ENCODE assay signal across 8 cellular contexts in the genomic region with DNA sequence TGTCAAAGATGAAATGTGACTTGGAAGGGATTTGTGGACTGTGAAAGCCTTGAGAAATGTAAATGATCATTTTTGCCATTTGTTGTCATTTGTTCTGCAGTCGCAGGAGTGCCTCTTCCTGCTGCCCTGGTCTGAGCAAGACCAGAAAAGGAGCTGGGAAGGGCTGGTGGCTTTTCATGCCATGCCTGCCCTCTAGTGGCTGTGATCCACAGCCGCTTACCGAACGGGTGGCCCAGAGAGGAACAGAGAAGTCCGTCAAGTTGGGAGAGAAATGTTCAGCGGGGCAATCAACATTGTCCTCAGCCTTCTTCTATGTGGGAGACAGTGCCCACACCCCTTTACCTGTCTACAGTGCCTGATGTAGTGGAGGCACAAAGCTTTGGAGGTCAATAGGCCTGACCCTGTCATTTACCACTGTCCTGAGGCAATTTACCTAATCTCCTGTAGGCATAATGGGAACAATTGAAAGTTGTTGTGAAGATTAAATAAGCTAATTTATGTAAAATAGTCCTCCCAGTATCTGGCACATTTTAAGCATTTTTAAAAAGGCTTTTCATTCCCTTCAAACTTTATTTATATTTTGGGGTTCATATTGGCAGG.
DNase-seq lines count a peak whose midpoint lies in the region; ATAC-seq and FAIRE-seq lines count a peak whose summit lies in the region.

No MANE protein-coding gene starts in this region.

- H2AFZ ChIP-seq in mesenchymal stem cell (ENCODE audit: low read depth, low read length) = no peak overlapping the region

- CTCF ChIA-PET in CD4-positive, alpha-beta memory T cell (lab: Charles Lee; ENCODE audit: partially characterized antibody) = interaction anchor here (0.7 to 8.3 kb wide), 11 partner anchors 9 to 225 kb away, joined by 3 to 84 read pairs (median 7); a partner anchor contains a TSS

- no peak overlapping the region for H3K4me3 ChIP-seq in CD4-positive, alpha-beta memory T cell (ENCODE audit: low read length in 2 of 2)
- no peak overlapping the region for H3K4me3 ChIP-seq in effector memory CD4-positive, alpha-beta T cell (ENCODE audit: insufficient read depth, low read depth, low read length, poor library complexity, severe bottlenecking)
- H3K4me3 ChIP-seq in mesenchymal stem cell (ENCODE audit: insufficient read depth in 1 of 2, low read depth in 1 of 2, low read length in 2 of 2) = no peak overlapping the region

- H3K4me3 Mint-ChIP-seq in CD4-positive, alpha-beta memory T cell = no peak overlapping the region
- no peak overlapping the region for H3K4me3 Mint-ChIP-seq in activated CD4-positive, alpha-beta T cell treated with anti-CD3 and anti-CD28 coated beads, Interleukin-2, amount 10 ng/mL, durations not matched to agents 24 days and 14 days

- H3K4me1 ChIP-seq in CD4-positive, alpha-beta memory T cell (ENCODE audit: insufficient read depth, low read length) = peaks cover 6% of the 10 kb centered on the region
- H3K4me1 ChIP-seq in effector memory CD4-positive, alpha-beta T cell (ENCODE audit: control insufficient read depth, insufficient read depth, low read length, poor library complexity, severe bottlenecking) = no peaks in the 10 kb centered on the region
- H3K4me1 ChIP-seq in mesenchymal stem cell (ENCODE audit: control insufficient read depth, insufficient read depth, low read depth, low read length) = no peaks in the 10 kb centered on the region

- H3K4ac ChIP-seq in mesenchymal stem cell (ENCODE audit: low read depth in 1 of 2, low read length in 2 of 2) = no peak overlapping the region

- POLR2A ChIA-PET in CD4-positive, alpha-beta memory T cell (lab: Charles Lee; ENCODE audit: partially characterized antibody) = no interaction called here

- H3K4me2 ChIP-seq in mesenchymal stem cell (ENCODE audit: low read length, poor library complexity, severe bottlenecking) = no peak overlapping the region

- no peaks in the 10 kb centered on the region for H3K9me3 Mint-ChIP-seq in CD4-positive, alpha-beta memory T cell
- no peaks in the 10 kb centered on the region for H3K9me3 Mint-ChIP-seq in activated CD4-positive, alpha-beta T cell treated with anti-CD3 and anti-CD28 coated beads, Interleukin-2, amount 10 ng/mL, durations not matched to agents 24 days and 14 days

- peak; percentile 94 for ATAC-seq in HG03175 (IDR thresholded peaks at IDR 0.05; ENCODE audit: unreplicated experiment)

- peak overlapping the region; percentile 37 for H3K9ac ChIP-seq in mesenchymal stem cell (ENCODE audit: low read length)

- WGBS in mesenchymal stem cell = 0% methylated on average over 5 of the region's 6 CpGs

- H3K4me1 Mint-ChIP-seq in CD4-positive, alpha-beta memory T cell = peaks cover 0 to 3% (median 1%) of the 10 kb centered on the region in 4 donors
- peaks cover 3% of the 10 kb centered on the region for H3K4me1 Mint-ChIP-seq in activated CD4-positive, alpha-beta T cell treated with anti-CD3 and anti-CD28 coated beads, Interleukin-2, amount 10 ng/mL, durations not matched to agents 24 days and 14 days

- H3K27ac Mint-ChIP-seq in CD4-positive, alpha-beta memory T cell = no peak overlapping the region
- H3K27ac Mint-ChIP-seq in activated CD4-positive, alpha-beta T cell treated with anti-CD3 and anti-CD28 coated beads, Interleukin-2, amount 10 ng/mL, durations not matched to agents 24 days and 14 days = no peak overlapping the region

- no peak overlapping the region for H2BK15ac ChIP-seq in mesenchymal stem cell (ENCODE audit: low read depth, poor library complexity, severe bottlenecking)

- no peaks in the 10 kb centered on the region for H3K36me3 Mint-ChIP-seq in CD4-positive, alpha-beta memory T cell
- H3K36me3 Mint-ChIP-seq in activated CD4-positive, alpha-beta T cell treated with anti-CD3 and anti-CD28 coated beads, Interleukin-2, amount 10 ng/mL, durations not matched to agents 24 days and 14 days (ENCODE audit: low read depth) = no peaks in the 10 kb centered on the region

- H4K8ac ChIP-seq in mesenchymal stem cell (ENCODE audit: low read length) = no peak overlapping the region

- no peak overlapping the region for H3K27ac ChIP-seq in CD4-positive, alpha-beta memory T cell (ENCODE audit: low read depth, low read length)
- no peak overlapping the region for H3K27ac ChIP-seq in effector memory CD4-positive, alpha-beta T cell (ENCODE audit: insufficient read depth, low read length, poor library complexity, severe bottlenecking)
- no peak overlapping the region for H3K27ac ChIP-seq in mesenchymal stem cell (ENCODE audit: low read length, poor library complexity, severe bottlenecking)

- peaks cover 5% of the 10 kb centered on the region in 2 donors for H3K27me3 Mint-ChIP-seq in CD4-positive, alpha-beta memory T cell
- H3K27me3 Mint-ChIP-seq in activated CD4-positive, alpha-beta T cell treated with anti-CD3 and anti-CD28 coated beads, Interleukin-2, amount 10 ng/mL, durations not matched to agents 24 days and 14 days = no peaks in the 10 kb centered on the region

- H2BK5ac ChIP-seq in mesenchymal stem cell (ENCODE audit: low read depth, low read length, poor library complexity, severe bottlenecking) = no peak overlapping the region

- no peak overlapping the region for H4K91ac ChIP-seq in mesenchymal stem cell (ENCODE audit: low read length)

- H2BK120ac ChIP-seq in mesenchymal stem cell (ENCODE audit: low read depth, low read length) = no peak overlapping the region

- no peaks in the 10 kb centered on the region for H3K36me3 ChIP-seq in CD4-positive, alpha-beta memory T cell (ENCODE audit: insufficient read depth, low read length)
- no peaks in the 10 kb centered on the region for H3K36me3 ChIP-seq in effector memory CD4-positive, alpha-beta T cell (ENCODE audit: control insufficient read depth, insufficient read depth, low read length)
- H3K36me3 ChIP-seq in mesenchymal stem cell (ENCODE audit: control insufficient read depth in 1 of 2, insufficient read depth in 2 of 2, low read depth in 1 of 2, low read length in 2 of 2) = no peaks in the 10 kb centered on the region

- FAIRE-seq in GM19239 (lab: Jason Lieb, UNC) = peak; percentile 69

- H3K27me3 ChIP-seq in CD4-positive, alpha-beta memory T cell (ENCODE audit: insufficient read depth, low read length) = no peaks in the 10 kb centered on the region
- no peaks in the 10 kb centered on the region for H3K27me3 ChIP-seq in effector memory CD4-positive, alpha-beta T cell (replicated peaks; ENCODE audit: control insufficient read depth, insufficient read depth, low read length, poor library complexity, severe bottlenecking)
- H3K27me3 ChIP-seq in mesenchymal stem cell (ENCODE audit: control insufficient read depth in 1 of 2, insufficient read depth in 1 of 2, low read length in 2 of 2) = peaks cover 11 to 17% of the 10 kb centered on the region in 2 experiments

- DNase-seq in CD4-positive, alpha-beta memory T cell = peak; percentile 29 to 48 (median 42)
- DNase-seq in GM19239 (ENCODE audit: insufficient read length, low spot score) (peak; percentile 61), NCI-H446 treated with DMSO at 0.1 percent for 48 hours (lab: John Stamatoyannopoulos, UW) (peak; percentile 45), mesenchymal stem cell (peak; percentile 79)
- DNase-seq in activated CD4-positive, alpha-beta T cell treated with anti-CD3 and anti-CD28 coated beads, Interleukin-2, amount 10 ng/mL, durations not matched to agents 24 days and 14 days = peak; percentile 84
- peak in 2 of 3 donors; percentile 9 to 29 for DNase-seq in effector memory CD4-positive, alpha-beta T cell
- peak; percentile 25 for DNase-seq in stimulated activated CD8-positive, alpha-beta memory T cell treated with anti-CD3 and anti-CD28 coated beads, Interleukin-4, amount 100 ng/mL, for 24 hours (ENCODE audit: low read depth)

- H2AK5ac ChIP-seq in mesenchymal stem cell (ENCODE audit: low read length, severe bottlenecking) = no peak overlapping the region

- H3K23ac ChIP-seq in mesenchymal stem cell (ENCODE audit: low read length in 2 of 2) = no peak overlapping the region

- H3K9me3 ChIP-seq in CD4-positive, alpha-beta memory T cell (ENCODE audit: control insufficient read depth in 1 of 2, low read length in 2 of 2) = no peaks in the 10 kb centered on the region
- no peaks in the 10 kb centered on the region for H3K9me3 ChIP-seq in effector memory CD4-positive, alpha-beta T cell (ENCODE audit: control insufficient read depth, low read length)
- no peaks in the 10 kb centered on the region for H3K9me3 ChIP-seq in mesenchymal stem cell (ENCODE audit: control insufficient read depth, low read length)

- no peaks in the 10 kb centered on the region for H3K79me1 ChIP-seq in mesenchymal stem cell (replicated peaks; ENCODE audit: low read length, poor library complexity, severe bottlenecking)

- no peak overlapping the region for H3K18ac ChIP-seq in mesenchymal stem cell (ENCODE audit: low read depth in 1 of 2, low read length in 2 of 2)

- H2BK12ac ChIP-seq in mesenchymal stem cell (ENCODE audit: low read length in 2 of 2) = no peak overlapping the region

- intact Hi-C loops in CD4-positive, alpha-beta memory T cell (cut with micrococcal nuclease) = loop anchor here (1.0 to 5.0 kb wide), 2 partner anchors 225 to 447 kb away; a partner anchor contains a TSS
- intact Hi-C loops in activated CD4-positive, alpha-beta T cell treated with anti-CD3 and anti-CD28 coated beads, Interleukin-2, amount 10 ng/mL, durations not matched to agents 24 days and 14 days (cut with micrococcal nuclease) = loop anchor here (1.0 kb wide), 2 partner anchors 188 to 225 kb away; a partner anchor contains a TSS

- H3K14ac ChIP-seq in mesenchymal stem cell (ENCODE audit: low read length in 2 of 2) = no peak overlapping the region

Comparison
In these comparisons a context has a peak if more than half of its experiments do, and no peak if none do; other contexts are left out.
1. DNase-seq: peak in every context shown above with its lines; median percentile 84 in activated CD4-positive, alpha-beta T cell treated with anti-CD3 and anti-CD28 coated beads, Interleukin-2, amount 10 ng/mL, durations not matched to agents 24 days and 14 days; 79 in mesenchymal stem cell; 61 in GM19239; 45 in NCI-H446 treated with DMSO at 0.1 percent for 48 hours; 42 in CD4-positive, alpha-beta memory T cell; 25 in stimulated activated CD8-positive, alpha-beta memory T cell treated with anti-CD3 and anti-CD28 coated beads, Interleukin-4, amount 100 ng/mL, for 24 hours; 19 in effector memory CD4-positive, alpha-beta T cell.